In the genomic region with DNA sequence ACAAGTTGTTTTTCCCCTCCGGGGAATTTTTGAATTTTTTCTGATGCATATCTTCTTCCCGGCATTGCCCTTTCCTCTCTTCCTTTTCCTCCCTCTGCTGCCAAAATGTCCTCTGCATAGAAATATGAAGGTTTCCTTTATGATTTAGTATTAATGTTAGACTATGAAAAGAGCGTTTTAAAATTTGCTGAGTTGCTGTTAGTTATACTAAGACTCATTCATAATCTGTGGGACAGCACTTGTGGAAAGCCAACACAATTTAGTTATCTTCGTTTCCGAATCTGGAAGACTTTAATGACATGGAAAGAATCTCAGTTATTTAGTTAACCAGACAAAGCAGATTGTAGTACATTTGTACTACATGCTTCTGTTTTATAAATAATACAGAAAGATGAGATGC, we compare ENCODE assay signal across 30 cellular contexts. TPM values are rescaled to one million over a fixed set of nuclear protein-coding genes. Genes with fewer than 3 reads are reported as not detected.
DNase-seq lines count a peak whose midpoint lies in the region; ATAC-seq, FAIRE-seq and TF ChIP-seq lines count a peak whose summit lies in the region.
"Had no signal": no experiment of that assay in that cellular context is flagged by ENCODE, and none has a peak within 500 bp of the region (broad histone marks: within the 10 kb centered on the region; RNA-seq: fewer than 3 reads in every experiment).

No MANE protein-coding gene starts in this region.

- H3K27me3 ChIP-seq in HepG2 (ENCODE audit: control insufficient read depth in 1 of 2, insufficient read depth in 2 of 2, low read length in 2 of 2) (no peaks in the 10 kb centered on the region; a peak in 2 of 5 replicates), right lobe of liver (no peaks in the 10 kb centered on the region), smooth muscle cell (ENCODE audit: low read depth) (no peaks in the 10 kb centered on the region), A673 (replicated peaks; ENCODE audit: insufficient read depth, low read depth, low read length, poor library complexity) (peaks cover 43% of the 10 kb centered on the region)
- H3K27me3 ChIP-seq: BLaER1 had no signal

- DNase-seq in HepG2 (ENCODE audit: low spot score) = no peak
- DNase-seq in right lobe of liver = no peak
- peak; percentile 17 for DNase-seq in RPMI7951 (ENCODE audit: low read depth)
- DNase-seq in smooth muscle cell (lab: John Stamatoyannopoulos, UW; ENCODE audit: unreplicated experiment) = no peak
- no peak for DNase-seq in HUDEP-2 (lab: John Stamatoyannopoulos, UW; ENCODE audit: unreplicated experiment in 76 of 76)
- DNase-seq in A673 (ENCODE audit: low spot score) = no peak
- DNase-seq in endothelial cell (ENCODE audit: low spot score) = no peak
- DNase-seq: 8988T; ACHN; BE2C; C1 segment of cervical spinal cord; CD4-positive, alpha-beta memory T cell; CD4-positive, CD25-positive, alpha-beta regulatory T cell; CD8-positive, alpha-beta memory T cell; COR-L47; DMS 273 treated with DMSO at 0.1 percent for 48 hours; DMS153; DMS53; DMS79; DND-41; EL; GDM1 had no signal

- H3K27ac Mint-ChIP-seq in endothelial cell (ENCODE audit: unreplicated experiment) = no peak overlapping the region
- H3K27ac Mint-ChIP-seq: CD4-positive, alpha-beta memory T cell; CD4-positive, CD25-positive, alpha-beta regulatory T cell; CD8-positive, alpha-beta memory T cell had no signal

- TF ChIP-seq EP300 in HepG2 (IDR thresholded peaks at IDR 0.05; ENCODE audit: low read depth in 2 of 2, low read length in 2 of 2) = no peak
- no peak for TF ChIP-seq EP300 in HepG2 (CRISPR knock-in tag; IDR thresholded peaks at IDR 0.05; ENCODE audit: borderline replicate concordance)

- ATAC-seq in HepG2 = no peak
- no peak for ATAC-seq in right lobe of liver
- ATAC-seq: GM12878 had no signal

- peaks cover 8% of the 10 kb centered on the region for H3K4me1 Mint-ChIP-seq in endothelial cell (ENCODE audit: unreplicated experiment)
- H3K4me1 Mint-ChIP-seq: CD14-positive monocyte; CD4-positive, alpha-beta memory T cell; CD4-positive, CD25-positive, alpha-beta regulatory T cell; CD8-positive, alpha-beta memory T cell had no signal

- H3K79me2 ChIP-seq in HepG2 (ENCODE audit: insufficient read depth, low read length) (no peaks in the 10 kb centered on the region), smooth muscle cell (ENCODE audit: low read depth) (no peaks in the 10 kb centered on the region)

- BruUV-seq in HepG2 (replicated peaks; lab: Mats Ljungman, UMichigan) (no TSS peak), A673 (replicated peaks; lab: Mats Ljungman, UMichigan) (no TSS peak)

- no peaks in the 10 kb centered on the region for H3K36me3 Mint-ChIP-seq in endothelial cell (ENCODE audit: low read depth, unreplicated experiment)
- H3K36me3 Mint-ChIP-seq: CD14-positive monocyte; CD4-positive, alpha-beta memory T cell; CD4-positive, CD25-positive, alpha-beta regulatory T cell; CD8-positive, alpha-beta memory T cell had no signal

- H3K27me3 Mint-ChIP-seq in endothelial cell (ENCODE audit: unreplicated experiment) = peaks cover 3% of the 10 kb centered on the region
- H3K27me3 Mint-ChIP-seq: CD4-positive, alpha-beta memory T cell; CD4-positive, CD25-positive, alpha-beta regulatory T cell; CD8-positive, alpha-beta memory T cell had no signal

- H3K9ac ChIP-seq in HepG2 (ENCODE audit: insufficient read depth, low read depth, low read length) (no peak overlapping the region), smooth muscle cell (ENCODE audit: low read depth) (no peak overlapping the region)
- H3K9ac ChIP-seq: BLaER1 had no signal

- in situ Hi-C loops in HepG2 (cut with HindIII; ENCODE audit: extremely low pct_ligation_motif_present, low pct_unique_long_range_greater_than_20kb) = no loop called here

- H3F3A ChIP-seq in smooth muscle cell (ENCODE audit: low read depth) = no peaks in the 10 kb centered on the region

- H2AFZ ChIP-seq in HepG2 (ENCODE audit: low read length) (no peak overlapping the region), smooth muscle cell (ENCODE audit: low read depth) (no peak overlapping the region)

- no peak for TF ChIP-seq CTCF in HepG2 (CRISPR knock-in tag; IDR thresholded peaks at IDR 0.05)
- TF ChIP-seq CTCF in right lobe of liver (IDR thresholded peaks at IDR 0.05) = no peak
- TF ChIP-seq CTCF in smooth muscle cell (IDR thresholded peaks at IDR 0.05; ENCODE audit: borderline replicate concordance, insufficient read depth, poor library complexity, severe bottlenecking) = no peak
- no peak for TF ChIP-seq CTCF in A673 (conservative IDR thresholded peaks at IDR 0.05; ENCODE audit: low read depth, low read length)
- no peak for TF ChIP-seq CTCF in endothelial cell (IDR thresholded peaks at IDR 0.05; ENCODE audit: unreplicated experiment)

- FAIRE-seq in HepG2 (lab: Jason Lieb, UNC) = no peak
- peak; percentile 97 for FAIRE-seq in endometrium (lab: Jason Lieb, UNC)
- FAIRE-seq: A204.1, GM12878, GM12892, GM18507 had no signal

- H3K9me3 ChIP-seq in HepG2 (ENCODE audit: low read length) = no peaks in the 10 kb centered on the region
- no peaks in the 10 kb centered on the region for H3K9me3 ChIP-seq in right lobe of liver
- H3K9me3 ChIP-seq in smooth muscle cell (replicated peaks; ENCODE audit: low read depth) = no peaks in the 10 kb centered on the region
- H3K9me3 ChIP-seq in A673 (ENCODE audit: low read depth, low read length, poor library complexity, severe bottlenecking) = no peaks in the 10 kb centered on the region
- H3K9me3 ChIP-seq: BE2C, BLaER1 had no signal

- H3K4me1 ChIP-seq in HepG2 (ENCODE audit: insufficient read depth, low read length) (no peaks in the 10 kb centered on the region), right lobe of liver (no peaks in the 10 kb centered on the region), smooth muscle cell (ENCODE audit: low read depth) (peaks cover 4% of the 10 kb centered on the region), A673 (ENCODE audit: insufficient read depth, low read length, poor library complexity, severe bottlenecking) (no peaks in the 10 kb centered on the region)
- H3K4me1 ChIP-seq: BE2C, BLaER1 had no signal

- CTCF ChIA-PET in HepG2 (lab: Yijun Ruan, JAX; ENCODE audit: low intra/inter-chr PET ratio, low total read pairs) (no interaction called here), A673 (lab: Charles Lee) (no interaction called here)

- H4K20me1 ChIP-seq in HepG2 (ENCODE audit: insufficient read depth, low read length) = no peaks in the 10 kb centered on the region
- no peaks in the 10 kb centered on the region for H4K20me1 ChIP-seq in smooth muscle cell (ENCODE audit: low read depth)
- H4K20me1 ChIP-seq: BLaER1 had no signal

- H3K4me3 ChIP-seq in HepG2 (replicated peaks in 1 of 3; ENCODE audit: insufficient read depth in 1 of 3, low read depth in 2 of 3, low read length in 3 of 3) (no peak overlapping the region), right lobe of liver (no peak overlapping the region), smooth muscle cell (no peak overlapping the region), A673 (ENCODE audit: low read depth, low read length, poor library complexity, severe bottlenecking) (no peak overlapping the region)
- H3K4me3 ChIP-seq: BLaER1, GM12878 had no signal

- WGBS in HepG2 (ENCODE audit: low lambda C conversion rate) = 30% methylated on average over 5 of the region's 5 CpGs
- 60% methylated on average over 5 of the region's 5 CpGs for WGBS in right lobe of liver (ENCODE audit: insufficient coverage, low coverage, low lambda C conversion rate, missing lambda C conversion rate)
- 55% methylated on average over 5 of the region's 5 CpGs for WGBS in smooth muscle cell (ENCODE audit: low lambda C conversion rate)

- no peaks in the 10 kb centered on the region for H3K9me3 Mint-ChIP-seq in endothelial cell (ENCODE audit: unreplicated experiment)
- H3K9me3 Mint-ChIP-seq: CD8-positive, alpha-beta memory T cell had no signal

- intact Hi-C loops in HepG2 (cut with micrococcal nuclease; ENCODE audit: unreplicated experiment) (no loop called here), right lobe of liver (cut with DNase I) (no loop called here), A673 (cut with micrococcal nuclease; ENCODE audit: unreplicated experiment) (no loop called here)

- H3K4me3 Mint-ChIP-seq in endothelial cell (ENCODE audit: unreplicated experiment) = no peak overlapping the region
- H3K4me3 Mint-ChIP-seq: CD14-positive monocyte; CD4-positive, alpha-beta memory T cell; CD4-positive, CD25-positive, alpha-beta regulatory T cell; CD8-positive, alpha-beta memory T cell had no signal

- H3K36me3 ChIP-seq in HepG2 (replicated peaks in 1 of 2; ENCODE audit: control insufficient read depth in 1 of 2, insufficient read depth in 2 of 2, low read length in 2 of 2) (no peaks in the 10 kb centered on the region), right lobe of liver (no peaks in the 10 kb centered on the region), smooth muscle cell (ENCODE audit: low read depth) (no peaks in the 10 kb centered on the region), A673 (ENCODE audit: insufficient read depth, low read length, poor library complexity, severe bottlenecking) (no peaks in the 10 kb centered on the region)
- H3K36me3 ChIP-seq: BE2C, BLaER1 had no signal

- POLR2A ChIA-PET in HepG2 (lab: Yijun Ruan, JAX) = no interaction called here
- POLR2A ChIA-PET in A673 (lab: Charles Lee; ENCODE audit: low non-redundant PET) = no interaction called here

- no peak for TF ChIP-seq RAD21 in HepG2 (CRISPR knock-in tag; IDR thresholded peaks at IDR 0.05)

- no peak for TF ChIP-seq POLR2A in HepG2 (IDR thresholded peaks at IDR 0.05; ENCODE audit: insufficient read depth in 1 of 2, low read depth in 2 of 2, low read length in 2 of 2)
- no peak for TF ChIP-seq POLR2A in right lobe of liver (IDR thresholded peaks at IDR 0.05)

- H3K27ac ChIP-seq in HepG2 (ENCODE audit: extremely low read length, insufficient read depth, low read length) = no peak overlapping the region
- no peak overlapping the region for H3K27ac ChIP-seq in right lobe of liver
- no peak overlapping the region for H3K27ac ChIP-seq in smooth muscle cell (ENCODE audit: low read depth)
- H3K27ac ChIP-seq in A673 (ENCODE audit: low read depth, low read length, poor library complexity, severe bottlenecking) = no peak overlapping the region
- H3K27ac ChIP-seq: BLaER1 had no signal

- H3K4me2 ChIP-seq in HepG2 (ENCODE audit: low read depth, low read length) (no peak overlapping the region), smooth muscle cell (peak overlapping the region; percentile 5)
- H3K4me2 ChIP-seq: BLaER1 had no signal

RNA-seq across cellular contexts. Expression of gene POU6F2, which starts 25.0 kb away (rescaled TPM):
- total RNA-seq in HepG2 (2016; rRNA removed; fragmentation: Illumina TruSeq; extraction: Trizol) (not detected in 2 replicates), right lobe of liver (1 to 10 TPM in 1 of 6 experiments, under 1 TPM in 3, not detected in 2; 0.12 to 2.1 (median 0.64) TPM), smooth muscle cell (1.2 and 1.6 TPM in 2 replicates), A673 (2021) (not detected in 2 replicates), endothelial cell (ENCODE audit: unreplicated experiment) (1.1 TPM)
- not detected in 2 replicates for total RNA-seq in HepG2 (2016; cell fraction: cytosol; rRNA removed; fragmentation: Illumina TruSeq; extraction: Trizol; ENCODE audit: low read depth)
- not detected in 2 replicates for total RNA-seq in HepG2 (2016; cell fraction: insoluble cytoplasmic fraction; rRNA removed; fragmentation: Illumina TruSeq; extraction: Trizol)
- total RNA-seq in HepG2 (2016; cell fraction: membrane; rRNA removed; fragmentation: Illumina TruSeq; extraction: Trizol) = not detected in 2 replicates
- total RNA-seq in HepG2 (2016; cell fraction: nucleus; rRNA removed; fragmentation: Illumina TruSeq; extraction: Trizol) = not detected in 2 replicates
- polyA plus RNA-seq in HepG2 (2011; rRNA removed) (not detected in 2 replicates), smooth muscle cell (1.2 and 2.5 TPM in 2 replicates)
- polyA plus RNA-seq in HepG2 (2011; cell fraction: cytosol; rRNA removed) = not detected in 2 replicates
- 0.23 TPM in 1 of 2 replicates, not detected in the other for polyA plus RNA-seq in HepG2 (2011; cell fraction: nucleus; rRNA removed)
- not detected in 2 replicates for polyA plus RNA-seq in HepG2 (2012)
- not detected in 2 replicates for polyA plus RNA-seq in HepG2 (2016; cell fraction: cytosol; fragmentation: Illumina TruSeq; extraction: Trizol; ENCODE audit: low read depth)
- polyA plus RNA-seq in HepG2 (2016; cell fraction: insoluble cytoplasmic fraction; fragmentation: Illumina TruSeq; extraction: Trizol; ENCODE audit: low read depth) = not detected in 2 replicates
- polyA plus RNA-seq in HepG2 (2016; cell fraction: membrane; fragmentation: Illumina TruSeq; extraction: Trizol; ENCODE audit: low read depth) = not detected in 2 replicates
- polyA plus RNA-seq in HepG2 (2016; cell fraction: nucleus; fragmentation: Illumina TruSeq; extraction: Trizol; ENCODE audit: insufficient read depth, low read depth) = not detected in 2 replicates
- polyA minus RNA-seq in HepG2 (2011; rRNA and poly(A)+ RNA removed; ENCODE audit: low replicate concordance) = not detected in 2 replicates
- polyA minus RNA-seq in HepG2 (2011; cell fraction: cytosol; rRNA and poly(A)+ RNA removed) = not detected in 2 replicates
- not detected in 2 replicates for polyA minus RNA-seq in HepG2 (2011; cell fraction: nucleus; rRNA and poly(A)+ RNA removed)
- total RNA-seq in RPMI7951 (2014; rRNA removed; shearing (Covaris generic)) = not detected in 2 replicates
- total RNA-seq: CD4-positive, alpha-beta memory T cell; CD4-positive, CD25-positive, alpha-beta regulatory T cell; CD8-positive, alpha-beta memory T cell; GM12878 had no signal
- polyA plus RNA-seq: AG04450; CD14-positive monocyte; CD4-positive, alpha-beta memory T cell; CD4-positive, CD25-positive, alpha-beta regulatory T cell; CD8-positive, alpha-beta memory T cell had no signal
